1 cellular context compared by ENCODE assay signal in the genomic region with DNA sequence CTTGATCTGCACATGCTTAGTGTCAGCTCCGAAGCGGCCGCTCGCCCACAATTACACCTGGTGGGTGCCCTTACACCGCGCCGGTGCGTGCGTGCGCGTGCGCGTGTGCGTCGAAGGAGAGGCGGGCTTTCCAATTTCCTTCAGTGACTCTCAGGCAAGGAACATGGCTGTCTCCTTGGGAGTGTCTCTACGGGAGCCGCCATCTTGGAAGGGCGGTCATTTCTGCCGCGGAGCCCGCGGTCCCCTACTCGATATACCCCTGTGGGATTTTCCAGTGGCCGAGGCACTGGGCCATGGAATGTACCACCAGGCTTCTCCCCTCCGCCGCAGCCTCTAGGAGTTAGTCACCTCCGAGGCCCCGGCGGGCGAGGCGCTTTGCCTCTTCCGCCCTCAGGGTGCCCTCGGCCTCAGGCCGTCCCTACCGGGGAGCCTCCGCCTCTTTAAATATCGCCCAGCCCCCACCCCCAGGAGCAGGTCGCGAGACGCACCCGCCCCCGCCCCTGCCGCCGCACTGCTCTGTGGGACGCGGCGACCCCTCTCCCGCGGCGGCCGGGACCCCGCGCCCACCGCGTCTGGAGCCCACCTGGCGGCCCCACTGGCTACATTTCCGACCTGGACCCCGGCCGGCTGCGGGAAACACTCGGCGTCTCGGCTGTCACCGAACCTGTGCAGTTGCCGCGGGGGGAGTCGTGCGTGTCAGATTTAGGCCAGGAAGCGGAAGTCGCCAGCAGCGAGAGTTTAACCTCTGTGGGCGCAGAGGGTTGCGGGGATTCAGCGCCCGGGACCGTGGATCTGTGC.
A peak's percentile ranks its signal among the peaks of the same experiment; 100 is the strongest.
TF ChIP-seq lines count a peak whose summit lies in the region.

A gene (minus strand): TSS at position 711 of the 798 bp plus-strand sequence. CDS start 15,741 bp downstream, outside the sequence.

TF ChIP-seq in GM12878, 131 proteins besides CTCF, POLR2A, EP300 and RAD21 (continued from another document and continues in another):
- TF ChIP-seq, protein P1, sequence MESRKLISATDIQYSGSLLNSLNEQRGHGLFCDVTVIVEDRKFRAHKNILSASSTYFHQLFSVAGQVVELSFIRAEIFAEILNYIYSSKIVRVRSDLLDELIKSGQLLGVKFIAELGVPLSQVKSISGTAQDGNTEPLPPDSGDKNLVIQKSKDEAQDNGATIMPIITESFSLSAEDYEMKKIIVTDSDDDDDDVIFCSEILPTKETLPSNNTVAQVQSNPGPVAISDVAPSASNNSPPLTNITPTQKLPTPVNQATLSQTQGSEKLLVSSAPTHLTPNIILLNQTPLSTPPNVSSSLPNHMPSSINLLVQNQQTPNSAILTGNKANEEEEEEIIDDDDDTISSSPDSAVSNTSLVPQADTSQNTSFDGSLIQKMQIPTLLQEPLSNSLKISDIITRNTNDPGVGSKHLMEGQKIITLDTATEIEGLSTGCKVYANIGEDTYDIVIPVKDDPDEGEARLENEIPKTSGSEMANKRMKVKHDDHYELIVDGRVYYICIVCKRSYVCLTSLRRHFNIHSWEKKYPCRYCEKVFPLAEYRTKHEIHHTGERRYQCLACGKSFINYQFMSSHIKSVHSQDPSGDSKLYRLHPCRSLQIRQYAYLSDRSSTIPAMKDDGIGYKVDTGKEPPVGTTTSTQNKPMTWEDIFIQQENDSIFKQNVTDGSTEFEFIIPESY (IDR thresholded peaks at IDR 0.05) = no peak
- TF ChIP-seq KLF5 (IDR thresholded peaks at IDR 0.05; ENCODE audit: partially characterized antibody) (no peak), EZH2 (IDR thresholded peaks at IDR 0.05; ENCODE audit: borderline replicate concordance, control insufficient read depth, low read depth, low read length) (no peak), POLR2AphosphoS5 (IDR thresholded peaks at IDR 0.05; ENCODE audit: low read length) (peak; percentile 64), FOXM1 (IDR thresholded peaks at IDR 0.05; ENCODE audit: low read depth, low read length) (no peak), MTA2 (IDR thresholded peaks at IDR 0.05; ENCODE audit: low read depth) (no peak), KDM1A (IDR thresholded peaks at IDR 0.05; ENCODE audit: borderline replicate concordance) (no peak), SMAD5 (IDR thresholded peaks at IDR 0.05; ENCODE audit: low read depth) (no peak), SIX5 (IDR thresholded peaks at IDR 0.05; ENCODE audit: low read depth, low read length, severe bottlenecking) (peak; percentile 23), FOXK2 (IDR thresholded peaks at IDR 0.05) (no peak), SREBF2 (IDR thresholded peaks at IDR 0.05; ENCODE audit: low read length) (no peak), SUPT20H (IDR thresholded peaks at IDR 0.05; ENCODE audit: borderline replicate concordance, control insufficient read depth, low read depth, low read length) (no peak), CBFB (IDR thresholded peaks at IDR 0.05; ENCODE audit: low read depth) (no peak), PML (IDR thresholded peaks at IDR 0.05; ENCODE audit: low read length) (no peak), SRF (IDR thresholded peaks at IDR 0.05; ENCODE audit: low read depth in 2 of 2, low read length in 2 of 2) (no peak), ZNF207 (IDR thresholded peaks at IDR 0.05; ENCODE audit: borderline replicate concordance) (no peak), HDAC6 (IDR thresholded peaks at IDR 0.05; ENCODE audit: unreplicated experiment) (no peak), RCOR1 (conservative IDR thresholded peaks at IDR 0.05; ENCODE audit: low read depth, low read length) (no peak), TBL1XR1 (IDR thresholded peaks at IDR 0.05; ENCODE audit: low read depth, low read length) (no peak), POLR2AphosphoS2 (IDR thresholded peaks at IDR 0.05; ENCODE audit: low read depth, low read length) (no peak), RB1 (IDR thresholded peaks at IDR 0.05; ENCODE audit: borderline replicate concordance) (no peak), SMARCA5 (IDR thresholded peaks at IDR 0.05) (no peak), CHD1 (IDR thresholded peaks at IDR 0.05; ENCODE audit: low read depth, low read length) (no peak), NR2F1 (conservative IDR thresholded peaks at IDR 0.05) (peak; percentile 64; the same call in 1 of the 2 replicates), ZNF622 (IDR thresholded peaks at IDR 0.05) (no peak), NRF1 (conservative IDR thresholded peaks at IDR 0.05; ENCODE audit: low read depth, low read length) (peak; percentile 61), FOS (IDR thresholded peaks at IDR 0.05; ENCODE audit: borderline replicate concordance, extremely low read depth, insufficient read length) (no peak), ZNF274 (IDR thresholded peaks at IDR 0.05; ENCODE audit: insufficient read depth, insufficient read length) (no peak), SMAD1 (IDR thresholded peaks at IDR 0.05; ENCODE audit: low read depth, partially characterized antibody) (no peak), ZZZ3 (IDR thresholded peaks at IDR 0.05; ENCODE audit: control insufficient read depth, insufficient read length, low read depth) (no peak)
- TF ChIP-seq, protein P2, sequence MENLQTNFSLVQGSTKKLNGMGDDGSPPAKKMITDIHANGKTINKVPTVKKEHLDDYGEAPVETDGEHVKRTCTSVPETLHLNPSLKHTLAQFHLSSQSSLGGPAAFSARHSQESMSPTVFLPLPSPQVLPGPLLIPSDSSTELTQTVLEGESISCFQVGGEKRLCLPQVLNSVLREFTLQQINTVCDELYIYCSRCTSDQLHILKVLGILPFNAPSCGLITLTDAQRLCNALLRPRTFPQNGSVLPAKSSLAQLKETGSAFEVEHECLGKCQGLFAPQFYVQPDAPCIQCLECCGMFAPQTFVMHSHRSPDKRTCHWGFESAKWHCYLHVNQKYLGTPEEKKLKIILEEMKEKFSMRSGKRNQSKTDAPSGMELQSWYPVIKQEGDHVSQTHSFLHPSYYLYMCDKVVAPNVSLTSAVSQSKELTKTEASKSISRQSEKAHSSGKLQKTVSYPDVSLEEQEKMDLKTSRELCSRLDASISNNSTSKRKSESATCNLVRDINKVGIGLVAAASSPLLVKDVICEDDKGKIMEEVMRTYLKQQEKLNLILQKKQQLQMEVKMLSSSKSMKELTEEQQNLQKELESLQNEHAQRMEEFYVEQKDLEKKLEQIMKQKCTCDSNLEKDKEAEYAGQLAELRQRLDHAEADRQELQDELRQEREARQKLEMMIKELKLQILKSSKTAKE (IDR thresholded peaks at IDR 0.05; ENCODE audit: low read depth, poor library complexity, severe bottlenecking) = no peak
- TF ChIP-seq, protein P3, sequence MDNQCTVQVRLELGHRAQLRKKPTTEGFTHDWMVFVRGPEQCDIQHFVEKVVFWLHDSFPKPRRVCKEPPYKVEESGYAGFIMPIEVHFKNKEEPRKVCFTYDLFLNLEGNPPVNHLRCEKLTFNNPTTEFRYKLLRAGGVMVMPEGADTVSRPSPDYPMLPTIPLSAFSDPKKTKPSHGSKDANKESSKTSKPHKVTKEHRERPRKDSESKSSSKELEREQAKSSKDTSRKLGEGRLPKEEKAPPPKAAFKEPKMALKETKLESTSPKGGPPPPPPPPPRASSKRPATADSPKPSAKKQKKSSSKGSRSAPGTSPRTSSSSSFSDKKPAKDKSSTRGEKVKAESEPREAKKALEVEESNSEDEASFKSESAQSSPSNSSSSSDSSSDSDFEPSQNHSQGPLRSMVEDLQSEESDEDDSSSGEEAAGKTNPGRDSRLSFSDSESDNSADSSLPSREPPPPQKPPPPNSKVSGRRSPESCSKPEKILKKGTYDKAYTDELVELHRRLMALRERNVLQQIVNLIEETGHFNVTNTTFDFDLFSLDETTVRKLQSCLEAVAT (IDR thresholded peaks at IDR 0.05) = no peak
- TF ChIP-seq, protein P4, sequence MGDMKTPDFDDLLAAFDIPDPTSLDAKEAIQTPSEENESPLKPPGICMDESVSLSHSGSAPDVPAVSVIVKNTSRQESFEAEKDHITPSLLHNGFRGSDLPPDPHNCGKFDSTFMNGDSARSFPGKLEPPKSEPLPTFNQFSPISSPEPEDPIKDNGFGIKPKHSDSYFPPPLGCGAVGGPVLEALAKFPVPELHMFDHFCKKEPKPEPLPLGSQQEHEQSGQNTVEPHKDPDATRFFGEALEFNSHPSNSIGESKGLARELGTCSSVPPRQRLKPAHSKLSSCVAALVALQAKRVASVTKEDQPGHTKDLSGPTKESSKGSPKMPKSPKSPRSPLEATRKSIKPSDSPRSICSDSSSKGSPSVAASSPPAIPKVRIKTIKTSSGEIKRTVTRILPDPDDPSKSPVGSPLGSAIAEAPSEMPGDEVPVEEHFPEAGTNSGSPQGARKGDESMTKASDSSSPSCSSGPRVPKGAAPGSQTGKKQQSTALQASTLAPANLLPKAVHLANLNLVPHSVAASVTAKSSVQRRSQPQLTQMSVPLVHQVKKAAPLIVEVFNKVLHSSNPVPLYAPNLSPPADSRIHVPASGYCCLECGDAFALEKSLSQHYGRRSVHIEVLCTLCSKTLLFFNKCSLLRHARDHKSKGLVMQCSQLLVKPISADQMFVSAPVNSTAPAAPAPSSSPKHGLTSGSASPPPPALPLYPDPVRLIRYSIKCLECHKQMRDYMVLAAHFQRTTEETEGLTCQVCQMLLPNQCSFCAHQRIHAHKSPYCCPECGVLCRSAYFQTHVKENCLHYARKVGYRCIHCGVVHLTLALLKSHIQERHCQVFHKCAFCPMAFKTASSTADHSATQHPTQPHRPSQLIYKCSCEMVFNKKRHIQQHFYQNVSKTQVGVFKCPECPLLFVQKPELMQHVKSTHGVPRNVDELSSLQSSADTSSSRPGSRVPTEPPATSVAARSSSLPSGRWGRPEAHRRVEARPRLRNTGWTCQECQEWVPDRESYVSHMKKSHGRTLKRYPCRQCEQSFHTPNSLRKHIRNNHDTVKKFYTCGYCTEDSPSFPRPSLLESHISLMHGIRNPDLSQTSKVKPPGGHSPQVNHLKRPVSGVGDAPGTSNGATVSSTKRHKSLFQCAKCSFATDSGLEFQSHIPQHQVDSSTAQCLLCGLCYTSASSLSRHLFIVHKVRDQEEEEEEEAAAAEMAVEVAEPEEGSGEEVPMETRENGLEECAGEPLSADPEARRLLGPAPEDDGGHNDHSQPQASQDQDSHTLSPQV (IDR thresholded peaks at IDR 0.05) = no peak
- TF ChIP-seq, protein P5, sequence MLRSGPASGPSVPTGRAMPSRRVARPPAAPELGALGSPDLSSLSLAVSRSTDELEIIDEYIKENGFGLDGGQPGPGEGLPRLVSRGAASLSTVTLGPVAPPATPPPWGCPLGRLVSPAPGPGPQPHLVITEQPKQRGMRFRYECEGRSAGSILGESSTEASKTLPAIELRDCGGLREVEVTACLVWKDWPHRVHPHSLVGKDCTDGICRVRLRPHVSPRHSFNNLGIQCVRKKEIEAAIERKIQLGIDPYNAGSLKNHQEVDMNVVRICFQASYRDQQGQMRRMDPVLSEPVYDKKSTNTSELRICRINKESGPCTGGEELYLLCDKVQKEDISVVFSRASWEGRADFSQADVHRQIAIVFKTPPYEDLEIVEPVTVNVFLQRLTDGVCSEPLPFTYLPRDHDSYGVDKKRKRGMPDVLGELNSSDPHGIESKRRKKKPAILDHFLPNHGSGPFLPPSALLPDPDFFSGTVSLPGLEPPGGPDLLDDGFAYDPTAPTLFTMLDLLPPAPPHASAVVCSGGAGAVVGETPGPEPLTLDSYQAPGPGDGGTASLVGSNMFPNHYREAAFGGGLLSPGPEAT (IDR thresholded peaks at IDR 0.05; ENCODE audit: low read depth) = no peak
- TF ChIP-seq, protein P6, sequence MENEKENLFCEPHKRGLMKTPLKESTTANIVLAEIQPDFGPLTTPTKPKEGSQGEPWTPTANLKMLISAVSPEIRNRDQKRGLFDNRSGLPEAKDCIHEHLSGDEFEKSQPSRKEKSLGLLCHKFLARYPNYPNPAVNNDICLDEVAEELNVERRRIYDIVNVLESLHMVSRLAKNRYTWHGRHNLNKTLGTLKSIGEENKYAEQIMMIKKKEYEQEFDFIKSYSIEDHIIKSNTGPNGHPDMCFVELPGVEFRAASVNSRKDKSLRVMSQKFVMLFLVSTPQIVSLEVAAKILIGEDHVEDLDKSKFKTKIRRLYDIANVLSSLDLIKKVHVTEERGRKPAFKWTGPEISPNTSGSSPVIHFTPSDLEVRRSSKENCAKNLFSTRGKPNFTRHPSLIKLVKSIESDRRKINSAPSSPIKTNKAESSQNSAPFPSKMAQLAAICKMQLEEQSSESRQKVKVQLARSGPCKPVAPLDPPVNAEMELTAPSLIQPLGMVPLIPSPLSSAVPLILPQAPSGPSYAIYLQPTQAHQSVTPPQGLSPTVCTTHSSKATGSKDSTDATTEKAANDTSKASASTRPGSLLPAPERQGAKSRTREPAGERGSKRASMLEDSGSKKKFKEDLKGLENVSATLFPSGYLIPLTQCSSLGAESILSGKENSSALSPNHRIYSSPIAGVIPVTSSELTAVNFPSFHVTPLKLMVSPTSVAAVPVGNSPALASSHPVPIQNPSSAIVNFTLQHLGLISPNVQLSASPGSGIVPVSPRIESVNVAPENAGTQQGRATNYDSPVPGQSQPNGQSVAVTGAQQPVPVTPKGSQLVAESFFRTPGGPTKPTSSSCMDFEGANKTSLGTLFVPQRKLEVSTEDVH (IDR thresholded peaks at IDR 0.05; ENCODE audit: low read depth, partially characterized antibody) = no peak
- TF ChIP-seq, protein P7, sequence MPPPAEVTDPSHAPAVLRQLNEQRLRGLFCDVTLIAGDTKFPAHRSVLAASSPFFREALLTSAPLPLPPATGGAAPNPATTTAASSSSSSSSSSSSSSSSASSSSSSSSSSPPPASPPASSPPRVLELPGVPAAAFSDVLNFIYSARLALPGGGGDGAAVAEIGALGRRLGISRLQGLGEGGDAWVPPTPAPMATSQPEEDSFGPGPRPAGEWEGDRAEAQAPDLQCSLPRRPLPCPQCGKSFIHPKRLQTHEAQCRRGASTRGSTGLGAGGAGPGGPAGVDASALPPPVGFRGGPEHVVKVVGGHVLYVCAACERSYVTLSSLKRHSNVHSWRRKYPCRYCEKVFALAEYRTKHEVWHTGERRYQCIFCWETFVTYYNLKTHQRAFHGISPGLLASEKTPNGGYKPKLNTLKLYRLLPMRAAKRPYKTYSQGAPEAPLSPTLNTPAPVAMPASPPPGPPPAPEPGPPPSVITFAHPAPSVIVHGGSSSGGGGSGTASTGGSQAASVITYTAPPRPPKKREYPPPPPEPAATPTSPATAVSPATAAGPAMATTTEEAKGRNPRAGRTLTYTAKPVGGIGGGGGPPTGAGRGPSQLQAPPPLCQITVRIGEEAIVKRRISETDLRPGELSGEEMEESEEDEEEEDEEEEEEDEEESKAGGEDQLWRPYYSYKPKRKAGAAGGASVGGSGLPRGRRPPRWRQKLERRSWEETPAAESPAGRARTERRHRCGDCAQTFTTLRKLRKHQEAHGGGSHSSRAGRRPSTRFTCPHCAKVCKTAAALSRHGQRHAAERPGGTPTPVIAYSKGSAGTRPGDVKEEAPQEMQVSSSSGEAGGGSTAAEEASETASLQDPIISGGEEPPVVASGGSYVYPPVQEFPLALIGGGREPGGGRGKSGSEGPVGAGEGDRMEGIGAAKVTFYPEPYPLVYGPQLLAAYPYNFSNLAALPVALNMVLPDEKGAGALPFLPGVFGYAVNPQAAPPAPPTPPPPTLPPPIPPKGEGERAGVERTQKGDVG (CRISPR knock-in tag; IDR thresholded peaks at IDR 0.05) = no peak
- TF ChIP-seq, protein P8, sequence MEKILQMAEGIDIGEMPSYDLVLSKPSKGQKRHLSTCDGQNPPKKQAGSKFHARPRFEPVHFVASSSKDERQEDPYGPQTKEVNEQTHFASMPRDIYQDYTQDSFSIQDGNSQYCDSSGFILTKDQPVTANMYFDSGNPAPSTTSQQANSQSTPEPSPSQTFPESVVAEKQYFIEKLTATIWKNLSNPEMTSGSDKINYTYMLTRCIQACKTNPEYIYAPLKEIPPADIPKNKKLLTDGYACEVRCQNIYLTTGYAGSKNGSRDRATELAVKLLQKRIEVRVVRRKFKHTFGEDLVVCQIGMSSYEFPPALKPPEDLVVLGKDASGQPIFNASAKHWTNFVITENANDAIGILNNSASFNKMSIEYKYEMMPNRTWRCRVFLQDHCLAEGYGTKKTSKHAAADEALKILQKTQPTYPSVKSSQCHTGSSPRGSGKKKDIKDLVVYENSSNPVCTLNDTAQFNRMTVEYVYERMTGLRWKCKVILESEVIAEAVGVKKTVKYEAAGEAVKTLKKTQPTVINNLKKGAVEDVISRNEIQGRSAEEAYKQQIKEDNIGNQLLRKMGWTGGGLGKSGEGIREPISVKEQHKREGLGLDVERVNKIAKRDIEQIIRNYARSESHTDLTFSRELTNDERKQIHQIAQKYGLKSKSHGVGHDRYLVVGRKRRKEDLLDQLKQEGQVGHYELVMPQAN (conservative IDR thresholded peaks at IDR 0.05) = peak; percentile 36; the same call in 1 of the 2 replicates
